18 cellular contexts compared by ENCODE assay signal in genomic region chr15:77825143-77825542, GRCh38.
"Had no signal": no experiment of that assay in that cellular context is flagged by ENCODE, and none has a peak within 500 bp of the region (broad histone marks: within the 10 kb centered on the region; RNA-seq: fewer than 3 reads in every experiment).

No MANE protein-coding gene starts in this region.

- ATAC-seq: effector memory CD8-positive, alpha-beta T cell; left colon; left ventricle myocardium superior; mucosa of descending colon; naive thymus-derived CD8-positive, alpha-beta T cell; right cardiac atrium; stimulated activated memory B cell treated with anti-CD40 and anti-IgM and Interleukin-4, amounts not matched to agents 10 μg/mL and 1 μg/mL and 100 μg/mL, for 72 hours; stimulated activated naive CD8-positive, alpha-beta T cell treated with anti-CD3 and anti-CD28 coated beads, Interleukin-15, amount 100 ng/mL, for 72 hours had no signal

- H3K36me3 ChIP-seq: esophagus squamous epithelium, neutrophil, thoracic aorta, transverse colon had no signal

- H3K4me3 ChIP-seq: esophagus squamous epithelium, hepatocyte, mucosa of descending colon, smooth muscle cell, thoracic aorta, transverse colon had no signal

- H3K9me3 ChIP-seq: esophagus squamous epithelium, mucosa of descending colon, neutrophil, thoracic aorta, transverse colon had no signal

- H3K4me3 Mint-ChIP-seq: dendritic cell treated with granulocyte-macrophage colony-stimulating factor and Interleukin-4, amounts not matched to agents 40 ng/mL and 50 ng/mL, for 4 days; effector memory CD8-positive, alpha-beta T cell; naive thymus-derived CD8-positive, alpha-beta T cell; stimulated activated memory B cell treated with anti-CD40 and anti-IgM and Interleukin-4, amounts not matched to agents 10 μg/mL and 1 μg/mL and 100 μg/mL, for 72 hours; stimulated activated naive CD8-positive, alpha-beta T cell treated with anti-CD3 and anti-CD28 coated beads, Interleukin-15, amount 100 ng/mL, for 72 hours had no signal

- H3K4me1 Mint-ChIP-seq: stimulated activated naive CD8-positive, alpha-beta T cell treated with anti-CD3 and anti-CD28 coated beads, Interleukin-15, amount 100 ng/mL, for 72 hours had no signal

- H3K79me2 ChIP-seq: hepatocyte had no signal

- H3K36me3 Mint-ChIP-seq: naive thymus-derived CD8-positive, alpha-beta T cell; stimulated activated memory B cell treated with anti-CD40 and anti-IgM and Interleukin-4, amounts not matched to agents 10 μg/mL and 1 μg/mL and 100 μg/mL, for 72 hours had no signal

- H3K4me2 ChIP-seq: hepatocyte, smooth muscle cell had no signal

- H3K27ac ChIP-seq: esophagus squamous epithelium, hepatocyte, neutrophil, thoracic aorta, transverse colon had no signal

- H3K27ac Mint-ChIP-seq: dendritic cell treated with granulocyte-macrophage colony-stimulating factor and Interleukin-4, amounts not matched to agents 40 ng/mL and 50 ng/mL, for 4 days; effector memory CD8-positive, alpha-beta T cell; naive thymus-derived CD8-positive, alpha-beta T cell; stimulated activated memory B cell treated with anti-CD40 and anti-IgM and Interleukin-4, amounts not matched to agents 10 μg/mL and 1 μg/mL and 100 μg/mL, for 72 hours; stimulated activated naive CD8-positive, alpha-beta T cell treated with anti-CD3 and anti-CD28 coated beads, Interleukin-15, amount 100 ng/mL, for 72 hours had no signal

- H3K9me3 Mint-ChIP-seq: dendritic cell treated with granulocyte-macrophage colony-stimulating factor and Interleukin-4, amounts not matched to agents 40 ng/mL and 50 ng/mL, for 4 days; effector memory CD8-positive, alpha-beta T cell; naive thymus-derived CD8-positive, alpha-beta T cell; stimulated activated memory B cell treated with anti-CD40 and anti-IgM and Interleukin-4, amounts not matched to agents 10 μg/mL and 1 μg/mL and 100 μg/mL, for 72 hours; stimulated activated naive CD8-positive, alpha-beta T cell treated with anti-CD3 and anti-CD28 coated beads, Interleukin-15, amount 100 ng/mL, for 72 hours had no signal

- DNase-seq: effector memory CD8-positive, alpha-beta T cell; esophagus squamous epithelium; foreskin fibroblast; left colon; left ventricle myocardium superior; stimulated activated CD4-positive, alpha-beta T cell treated with anti-CD3 and anti-CD28 coated beads, Interleukin-4, amount 100 ng/mL, for 24 hours; stimulated activated naive CD8-positive, alpha-beta T cell treated with anti-CD3 and anti-CD28 coated beads, Interleukin-15, amount 100 ng/mL, for 72 hours; substantia nigra; transverse colon had no signal
